Comparison of ENCODE assay signal across 30 cellular contexts in the genomic region with DNA sequence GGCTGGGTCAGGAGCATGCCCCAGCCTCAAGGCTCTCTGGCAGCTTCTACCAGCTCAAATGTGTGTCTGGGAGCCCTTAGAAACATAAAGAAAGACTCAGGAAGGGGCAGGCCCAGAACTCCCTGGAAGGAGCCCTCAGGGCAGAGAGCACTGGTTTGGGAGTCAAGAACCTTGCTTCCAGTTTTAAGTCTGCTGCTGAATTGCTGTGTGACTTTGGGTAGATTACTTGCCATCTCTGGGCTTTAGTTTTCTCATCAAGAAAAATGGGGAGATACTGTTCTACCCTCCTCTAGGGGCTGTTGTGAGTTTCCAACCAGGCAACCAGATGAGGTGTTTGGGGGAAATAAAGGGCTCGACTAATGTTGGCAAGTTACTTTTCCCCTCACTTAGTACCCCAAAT. TPM values are rescaled to one million over a fixed set of nuclear protein-coding genes. Genes with fewer than 3 reads are reported as not detected.
DNase-seq lines count a peak whose midpoint lies in the region; ATAC-seq, FAIRE-seq and TF ChIP-seq lines count a peak whose summit lies in the region.
"Had no signal": no experiment of that assay in that cellular context is flagged by ENCODE, and none has a peak within 500 bp of the region (broad histone marks: within the 10 kb centered on the region; RNA-seq: fewer than 3 reads in every experiment).

No MANE protein-coding gene starts in this region.

- H3K9ac ChIP-seq in HepG2 (ENCODE audit: insufficient read depth, low read depth, low read length) (no peak overlapping the region), H1 (replicated peaks in 1 of 4; ENCODE audit: extremely low read depth in 1 of 4, low read depth in 3 of 4, low read length in 3 of 4) (no peak overlapping the region)
- H3K9ac ChIP-seq: BLaER1 had no signal

- H3K14ac ChIP-seq in H1 (ENCODE audit: insufficient read length), result no peak overlapping the region

- no peak overlapping the region for H3K27ac ChIP-seq in HepG2 (ENCODE audit: extremely low read length, insufficient read depth, low read length)
- H3K27ac ChIP-seq in right lobe of liver, result no peak overlapping the region
- no peak overlapping the region for H3K27ac ChIP-seq in H1 (ENCODE audit: low read depth, low read length)
- H3K27ac ChIP-seq: 22Rv1, BLaER1 had no signal

- H3K4me2 ChIP-seq in HepG2 (ENCODE audit: low read depth, low read length) (no peak overlapping the region), H1 (ENCODE audit: insufficient read depth in 1 of 2, low read depth in 2 of 2, low read length in 2 of 2) (no peak overlapping the region)
- H3K4me2 ChIP-seq: BLaER1 had no signal

- in situ Hi-C loops in HepG2 (cut with HindIII; ENCODE audit: extremely low pct_ligation_motif_present, low pct_unique_long_range_greater_than_20kb), result no loop called here

- H3K36me3 ChIP-seq in HepG2 (replicated peaks in 1 of 2; ENCODE audit: control insufficient read depth in 1 of 2, insufficient read depth in 2 of 2, low read length in 2 of 2) (no peaks in the 10 kb centered on the region), right lobe of liver (no peaks in the 10 kb centered on the region), H1 (ENCODE audit: control insufficient read depth in 2 of 4, insufficient read depth in 4 of 4, low read length in 3 of 4) (no peaks in the 10 kb centered on the region)
- H3K36me3 ChIP-seq: BLaER1 had no signal

- H4K91ac ChIP-seq in H1 (replicated peaks; ENCODE audit: insufficient read length, low read length), result no peak overlapping the region

- H2BK120ac ChIP-seq in H1 (replicated peaks; ENCODE audit: low read depth, low read length), result no peak overlapping the region

- TF ChIP-seq POLR2A in HepG2 (IDR thresholded peaks at IDR 0.05; ENCODE audit: insufficient read depth in 1 of 2, low read depth in 2 of 2, low read length in 2 of 2) (no peak), right lobe of liver (IDR thresholded peaks at IDR 0.05) (no peak), H1 (IDR thresholded peaks at IDR 0.05; ENCODE audit: control extremely low read depth in 1 of 2, low read depth in 2 of 2, low read length in 2 of 2) (no peak)

- H3K18ac ChIP-seq in H1 (ENCODE audit: extremely low read depth, low read length), result no peak overlapping the region

- H3K79me1 ChIP-seq in H1 (ENCODE audit: low read depth, low read length), result no peaks in the 10 kb centered on the region

- H3K4me1 Mint-ChIP-seq in WTC11, result peaks cover 6% of the 10 kb centered on the region
- no peaks in the 10 kb centered on the region for H3K4me1 Mint-ChIP-seq in immature natural killer cell
- H3K4me1 Mint-ChIP-seq: CD14-positive monocyte; CD4-positive, alpha-beta memory T cell; CD8-positive, alpha-beta memory T cell had no signal

- H3K27me3 ChIP-seq in HepG2 (ENCODE audit: control insufficient read depth in 1 of 2, insufficient read depth in 2 of 2, low read length in 2 of 2) (no peaks in the 10 kb centered on the region; a peak in 1 of 5 replicates), right lobe of liver (no peaks in the 10 kb centered on the region), H1 (replicated peaks in 1 of 4; ENCODE audit: control insufficient read depth in 3 of 4, extremely low read depth in 1 of 4, insufficient read depth in 3 of 4, low read length in 3 of 4) (no peaks in the 10 kb centered on the region; a peak in 1 of 7 replicates)
- H3K27me3 ChIP-seq: BE2C, BLaER1 had no signal

- no peak overlapping the region for H3K4me3 ChIP-seq in HepG2 (replicated peaks in 1 of 3; ENCODE audit: insufficient read depth in 1 of 3, low read depth in 2 of 3, low read length in 3 of 3)
- no peak overlapping the region for H3K4me3 ChIP-seq in right lobe of liver
- no peak overlapping the region for H3K4me3 ChIP-seq in H1 (ENCODE audit: extremely low read depth in 1 of 4, insufficient read depth in 2 of 4, low read depth in 3 of 4, low read length in 4 of 4)
- H3K4me3 ChIP-seq: BLaER1, GM12878 had no signal

- 65% methylated on average over 1 of the region's 1 CpG for WGBS in HepG2 (ENCODE audit: low lambda C conversion rate)
- 92% methylated on average over 1 of the region's 1 CpG for WGBS in right lobe of liver (ENCODE audit: insufficient coverage, low coverage, low lambda C conversion rate, missing lambda C conversion rate)
- WGBS in H1 (ENCODE audit: extremely low coverage in 1 of 2, insufficient coverage in 1 of 2, insufficient read length in 1 of 2, insufficient replicate concordance in 2 of 2, low coverage in 1 of 2, low lambda C conversion rate in 2 of 2, missing lambda C conversion rate in 1 of 2), 2 experiments, result 64% methylated on average over 1 of the region's 1 CpG; no CpG with 5 or more reads in 1 of the 2 experiments

- CTCF ChIA-PET in HepG2 (lab: Yijun Ruan, JAX; ENCODE audit: low intra/inter-chr PET ratio, low total read pairs), result no interaction called here
- CTCF ChIA-PET in WTC11 (lab: Charles Lee), result interaction anchor here (1.0 to 4.3 kb wide), 3 partner anchors 33 to 137 kb away, joined by 3 to 22 read pairs (median 4); no protein-coding TSS in a partner anchor
- CTCF ChIA-PET in H1 (lab: Charles Lee; ENCODE audit: partially characterized antibody), result interaction anchor here (1.0 to 2.2 kb wide), 5 partner anchors 9 to 40 kb away, joined by 3 to 8 read pairs (median 4); a partner anchor contains a TSS

- H3K4me1 ChIP-seq in HepG2 (ENCODE audit: insufficient read depth, low read length), result peaks cover 15% of the 10 kb centered on the region
- no peaks in the 10 kb centered on the region for H3K4me1 ChIP-seq in right lobe of liver
- peaks cover 0 to 7% (median 1%) of the 10 kb centered on the region in 4 experiments; a peak in 4 of 7 replicates for H3K4me1 ChIP-seq in H1 (replicated peaks in 1 of 4; ENCODE audit: control insufficient read depth in 3 of 4, insufficient read depth in 4 of 4, low read length in 3 of 4)
- H3K4me1 ChIP-seq: BE2C, BLaER1 had no signal

- no peaks in the 10 kb centered on the region for H3K9me3 Mint-ChIP-seq in WTC11
- H3K9me3 Mint-ChIP-seq in immature natural killer cell, result peaks cover 0 to 1% (median 0%) of the 10 kb centered on the region in 6 donors
- H3K9me3 Mint-ChIP-seq: CD4-positive, alpha-beta memory T cell; CD8-positive, alpha-beta memory T cell had no signal

- H3K4me3 Mint-ChIP-seq in WTC11 (no peak overlapping the region), immature natural killer cell (no peak overlapping the region)
- H3K4me3 Mint-ChIP-seq: CD14-positive monocyte; CD4-positive, alpha-beta memory T cell; CD4-positive, CD25-positive, alpha-beta regulatory T cell; CD8-positive, alpha-beta memory T cell had no signal

- no peaks in the 10 kb centered on the region for H3K27me3 Mint-ChIP-seq in WTC11 (ENCODE audit: low read depth)
- peaks cover 0 to 2% (median 0%) of the 10 kb centered on the region in 3 donors for H3K27me3 Mint-ChIP-seq in immature natural killer cell (ENCODE audit: low read depth in 3 of 3)
- H3K27me3 Mint-ChIP-seq: CD4-positive, CD25-positive, alpha-beta regulatory T cell had no signal

- H2BK5ac ChIP-seq in H1 (ENCODE audit: low read depth, low read length), result no peak overlapping the region

- no peak overlapping the region for H2AK5ac ChIP-seq in H1 (ENCODE audit: low read depth, low read length)

- H3K4ac ChIP-seq in H1 (replicated peaks; ENCODE audit: insufficient read length, low read depth, low read length), result no peak overlapping the region

- H2BK15ac ChIP-seq in H1 (ENCODE audit: low read length), result no peak overlapping the region

- H3K23ac ChIP-seq in H1 (ENCODE audit: insufficient read length), result no peak overlapping the region

- H3K36me3 Mint-ChIP-seq in WTC11 (no peaks in the 10 kb centered on the region), immature natural killer cell (no peaks in the 10 kb centered on the region)
- H3K36me3 Mint-ChIP-seq: CD14-positive monocyte had no signal

- H4K8ac ChIP-seq in H1 (ENCODE audit: extremely low read depth, insufficient read depth, low read length), result no peak overlapping the region

- H4K20me1 ChIP-seq in HepG2 (ENCODE audit: insufficient read depth, low read length), result no peaks in the 10 kb centered on the region
- peaks cover 0 to 3% of the 10 kb centered on the region in 2 experiments for H4K20me1 ChIP-seq in H1 (replicated peaks in 1 of 2; ENCODE audit: control insufficient read depth in 1 of 2, insufficient read depth in 2 of 2, low read length in 2 of 2)

- POLR2A ChIA-PET in HepG2 (lab: Yijun Ruan, JAX), result no interaction called here
- POLR2A ChIA-PET in WTC11 (lab: Charles Lee), result interaction anchor here (0.8 kb wide), 1 partner anchor 32 kb away, joined by 3 read pairs; no protein-coding TSS in a partner anchor
- POLR2A ChIA-PET in H1 (lab: Charles Lee; ENCODE audit: partially characterized antibody), result no interaction called here

- H3K79me2 ChIP-seq in HepG2 (ENCODE audit: insufficient read depth, low read length), result no peaks in the 10 kb centered on the region
- H3K79me2 ChIP-seq in H1 (ENCODE audit: control insufficient read depth in 1 of 2, insufficient read depth in 2 of 2, low read length in 2 of 2), result no peaks in the 10 kb centered on the region

- ATAC-seq in HepG2, result no peak
- no peak for ATAC-seq in right lobe of liver
- ATAC-seq in WTC11, result no peak
- ATAC-seq: GM12878 had no signal

- H2BK20ac ChIP-seq in H1 (ENCODE audit: low read length), result no peak overlapping the region

- no peak for TF ChIP-seq RAD21 in HepG2 (CRISPR knock-in tag; IDR thresholded peaks at IDR 0.05)
- no peak for TF ChIP-seq RAD21 in H1 (IDR thresholded peaks at IDR 0.05 in 1 of 2, conservative IDR thresholded peaks at IDR 0.05 in 1 of 2; ENCODE audit: low read depth in 2 of 2, low read length in 2 of 2)

- TF ChIP-seq CTCF in HepG2 (CRISPR knock-in tag; IDR thresholded peaks at IDR 0.05) (no peak), right lobe of liver (IDR thresholded peaks at IDR 0.05) (no peak), WTC11 (IDR thresholded peaks at IDR 0.05) (no peak), H1 (IDR thresholded peaks at IDR 0.05; ENCODE audit: control extremely low read depth in 1 of 3, insufficient read depth in 1 of 3, low read depth in 1 of 3, low read length in 3 of 3) (no peak)

- intact Hi-C loops in HepG2 (cut with micrococcal nuclease; ENCODE audit: unreplicated experiment) (no loop called here), right lobe of liver (cut with DNase I) (no loop called here)

- no peak overlapping the region for H3K56ac ChIP-seq in H1 (replicated peaks; ENCODE audit: insufficient read length, low read depth, low read length)

- no peak overlapping the region for H2BK12ac ChIP-seq in H1 (ENCODE audit: low read depth, low read length)

- H3K9me3 ChIP-seq in HepG2 (ENCODE audit: low read length) (no peaks in the 10 kb centered on the region), right lobe of liver (no peaks in the 10 kb centered on the region), H1 (ENCODE audit: insufficient read depth in 2 of 2, low read depth in 1 of 2, low read length in 1 of 2) (no peaks in the 10 kb centered on the region)
- H3K9me3 ChIP-seq: BE2C, BLaER1 had no signal

- no peak overlapping the region for H4K5ac ChIP-seq in H1 (ENCODE audit: insufficient read length, low read depth, low read length)

- no peak for TF ChIP-seq EP300 in HepG2 (IDR thresholded peaks at IDR 0.05; ENCODE audit: low read depth in 2 of 2, low read length in 2 of 2)
- TF ChIP-seq EP300 in HepG2 (CRISPR knock-in tag; IDR thresholded peaks at IDR 0.05; ENCODE audit: borderline replicate concordance), result no peak
- no peak for TF ChIP-seq EP300 in H1 (IDR thresholded peaks at IDR 0.05; ENCODE audit: borderline replicate concordance in 1 of 2, low read depth in 2 of 2, low read length in 2 of 2)

- BruUV-seq in HepG2 (replicated peaks; lab: Mats Ljungman, UMichigan), result no TSS peak

- H3K27ac Mint-ChIP-seq in WTC11, result no peak overlapping the region
- H3K27ac Mint-ChIP-seq in immature natural killer cell, result no peak overlapping the region
- H3K27ac Mint-ChIP-seq: CD14-positive monocyte; CD4-positive, alpha-beta memory T cell; CD4-positive, CD25-positive, alpha-beta regulatory T cell; CD8-positive, alpha-beta memory T cell had no signal

- H2AFZ ChIP-seq in HepG2 (ENCODE audit: low read length) (no peak overlapping the region), H1 (ENCODE audit: low read length) (no peak overlapping the region)

- no peak for DNase-seq in HepG2 (ENCODE audit: low spot score)
- no peak for DNase-seq in right lobe of liver
- no peak for DNase-seq in WTC11 (ENCODE audit: low spot score)
- DNase-seq in H1 (ENCODE audit: low read depth in 1 of 2, low spot score in 2 of 2), result no peak
- DNase-seq in immature natural killer cell, result no peak
- no peak for DNase-seq in hypothalamus (lab: John Stamatoyannopoulos, UW)
- no peak for DNase-seq in MV-4-11 (lab: John Stamatoyannopoulos, UW)
- DNase-seq: ACHN; BE2C; C1 segment of cervical spinal cord; CD4-positive, alpha-beta memory T cell; CD4-positive, CD25-positive, alpha-beta regulatory T cell; CD8-positive, alpha-beta memory T cell; COR-L47; DMS 273 treated with DMSO at 0.1 percent for 48 hours; DMS153; DMS53; DMS79; DND-41; EL; GDM1 had no signal

- no peak for FAIRE-seq in HepG2 (lab: Jason Lieb, UNC)
- FAIRE-seq in H1 (lab: Jason Lieb, UNC), result no peak
- FAIRE-seq: GM12878, GM12892, GM18507 had no signal

- no peaks in the 10 kb centered on the region for H3K23me2 ChIP-seq in H1 (ENCODE audit: low read depth, low read length)

RNA-seq across cellular contexts. Expression of a gene that starts 8.8 kb away (rescaled TPM):
- total RNA-seq in HepG2 (2016; rRNA removed; fragmentation: Illumina TruSeq; extraction: Trizol) (not detected in 2 replicates), right lobe of liver (not detected), WTC11 (2021) (7.5 to 10.3 TPM (median 8.8 TPM) in 3 replicates)
- not detected in 2 replicates for total RNA-seq in HepG2 (2016; cell fraction: cytosol; rRNA removed; fragmentation: Illumina TruSeq; extraction: Trizol; ENCODE audit: low read depth)
- total RNA-seq in HepG2 (2016; cell fraction: insoluble cytoplasmic fraction; rRNA removed; fragmentation: Illumina TruSeq; extraction: Trizol), result not detected in 2 replicates
- not detected in 2 replicates for total RNA-seq in HepG2 (2016; cell fraction: membrane; rRNA removed; fragmentation: Illumina TruSeq; extraction: Trizol)
- not detected in 2 replicates for total RNA-seq in HepG2 (2016; cell fraction: nucleus; rRNA removed; fragmentation: Illumina TruSeq; extraction: Trizol)
- polyA plus RNA-seq in HepG2 (2011; rRNA removed) (0.04 and 0.13 TPM in 2 replicates), H1 (2011; rRNA removed) (63.1 and 73.0 TPM in 2 replicates), immature natural killer cell (not detected)
- polyA plus RNA-seq in HepG2 (2011; cell fraction: cytosol; rRNA removed), result 0.26 TPM in 1 of 2 replicates, not detected in the other
- polyA plus RNA-seq in HepG2 (2011; cell fraction: nucleus; rRNA removed), result 0.26 TPM in 1 of 2 replicates, not detected in the other
- 0.47 and 0.64 TPM in 2 replicates for polyA plus RNA-seq in HepG2 (2012)
- not detected in 2 replicates for polyA plus RNA-seq in HepG2 (2016; cell fraction: cytosol; fragmentation: Illumina TruSeq; extraction: Trizol; ENCODE audit: low read depth)
- not detected in 2 replicates for polyA plus RNA-seq in HepG2 (2016; cell fraction: insoluble cytoplasmic fraction; fragmentation: Illumina TruSeq; extraction: Trizol; ENCODE audit: low read depth)
- not detected in 2 replicates for polyA plus RNA-seq in HepG2 (2016; cell fraction: membrane; fragmentation: Illumina TruSeq; extraction: Trizol; ENCODE audit: low read depth)
- polyA plus RNA-seq in HepG2 (2016; cell fraction: nucleus; fragmentation: Illumina TruSeq; extraction: Trizol; ENCODE audit: insufficient read depth, low read depth), result not detected in 2 replicates
- not detected in 2 replicates for polyA minus RNA-seq in HepG2 (2011; rRNA and poly(A)+ RNA removed; ENCODE audit: low replicate concordance)
- not detected in 2 replicates for polyA minus RNA-seq in HepG2 (2011; cell fraction: cytosol; rRNA and poly(A)+ RNA removed)
- not detected in 2 replicates for polyA minus RNA-seq in HepG2 (2011; cell fraction: nucleus; rRNA and poly(A)+ RNA removed)
- total RNA-seq in H1 (2021; fragmentation: NEBNext Ultra II Directional; extraction: Animal tissue kit (Norgen Biotek cat#: 25700)), result 8.5 and 9.8 TPM in 2 replicates
- polyA plus RNA-seq in H1 (2011; cell fraction: cytosol; rRNA removed), result 35.7 TPM
- polyA plus RNA-seq in H1 (2011; cell fraction: nucleus; rRNA removed), result 31.2 TPM
- 10.6 to 23.5 TPM (median 20.3 TPM) in 4 replicates for polyA plus RNA-seq in H1 (2012, experiment 1 of 2)
- 11.6 TPM for polyA plus RNA-seq in H1 (2012, experiment 2 of 2)
- 5.8 TPM for polyA plus RNA-seq in H1 (2013, experiment 1 of 2)
- 5.9 TPM for polyA plus RNA-seq in H1 (2013, experiment 2 of 2)
- 9.1 and 13.0 TPM in 2 replicates for polyA minus RNA-seq in H1 (2011; rRNA and poly(A)+ RNA removed)
- polyA minus RNA-seq in H1 (2011; cell fraction: cytosol; rRNA and poly(A)+ RNA removed), result 8.4 TPM
- polyA minus RNA-seq in H1 (2011; cell fraction: nucleus; rRNA and poly(A)+ RNA removed), result 8.1 TPM
- total RNA-seq: A172; CD4-positive, alpha-beta memory T cell; CD4-positive, CD25-positive, alpha-beta regulatory T cell; CD8-positive, alpha-beta memory T cell; G401; GM12878 had no signal
- polyA plus RNA-seq: AG04450; CD14-positive monocyte; CD8-positive, alpha-beta memory T cell had no signal

RNA-seq across cellular contexts. Expression of a gene that starts 45.4 kb away (rescaled TPM):
- total RNA-seq in HepG2 (2016; rRNA removed; fragmentation: Illumina TruSeq; extraction: Trizol), result 71.2 and 92.8 TPM in 2 replicates
- total RNA-seq in HepG2 (2016; cell fraction: cytosol; rRNA removed; fragmentation: Illumina TruSeq; extraction: Trizol; ENCODE audit: low read depth), result 47.2 and 53.9 TPM in 2 replicates
- total RNA-seq in HepG2 (2016; cell fraction: insoluble cytoplasmic fraction; rRNA removed; fragmentation: Illumina TruSeq; extraction: Trizol), result 68.4 and 97.8 TPM in 2 replicates
- 55.7 and 63.5 TPM in 2 replicates for total RNA-seq in HepG2 (2016; cell fraction: membrane; rRNA removed; fragmentation: Illumina TruSeq; extraction: Trizol)
- 43.8 and 44.3 TPM in 2 replicates for total RNA-seq in HepG2 (2016; cell fraction: nucleus; rRNA removed; fragmentation: Illumina TruSeq; extraction: Trizol)
- 67.0 and 71.5 TPM in 2 replicates for polyA plus RNA-seq in HepG2 (2011; rRNA removed)
- 45.9 and 56.3 TPM in 2 replicates for polyA plus RNA-seq in HepG2 (2011; cell fraction: cytosol; rRNA removed)
- polyA plus RNA-seq in HepG2 (2011; cell fraction: nucleus; rRNA removed), result 61.9 and 63.0 TPM in 2 replicates
- 47.9 and 61.6 TPM in 2 replicates for polyA plus RNA-seq in HepG2 (2012)
- polyA plus RNA-seq in HepG2 (2016; cell fraction: cytosol; fragmentation: Illumina TruSeq; extraction: Trizol; ENCODE audit: low read depth), result 20.0 and 20.3 TPM in 2 replicates
- polyA plus RNA-seq in HepG2 (2016; cell fraction: insoluble cytoplasmic fraction; fragmentation: Illumina TruSeq; extraction: Trizol; ENCODE audit: low read depth), result 76.4 and 82.6 TPM in 2 replicates
- polyA plus RNA-seq in HepG2 (2016; cell fraction: membrane; fragmentation: Illumina TruSeq; extraction: Trizol; ENCODE audit: low read depth), result 22.2 and 23.0 TPM in 2 replicates
- 77.5 and 79.8 TPM in 2 replicates for polyA plus RNA-seq in HepG2 (2016; cell fraction: nucleus; fragmentation: Illumina TruSeq; extraction: Trizol; ENCODE audit: insufficient read depth, low read depth)
- 42.9 and 49.7 TPM in 2 replicates for polyA minus RNA-seq in HepG2 (2011; rRNA and poly(A)+ RNA removed; ENCODE audit: low replicate concordance)
- 32.4 and 37.8 TPM in 2 replicates for polyA minus RNA-seq in HepG2 (2011; cell fraction: cytosol; rRNA and poly(A)+ RNA removed)
- 18.4 and 28.8 TPM in 2 replicates for polyA minus RNA-seq in HepG2 (2011; cell fraction: nucleus; rRNA and poly(A)+ RNA removed)
- total RNA-seq in right lobe of liver, result 10 to 100 TPM; 13.0 to 20.4 (median 17.3) TPM
- total RNA-seq in WTC11 (2021), result 21.4 to 24.3 TPM (median 21.8 TPM) in 3 replicates
- 31.6 and 31.8 TPM in 2 replicates for total RNA-seq in H1 (2021; fragmentation: NEBNext Ultra II Directional; extraction: Animal tissue kit (Norgen Biotek cat#: 25700))
- 13.9 and 24.5 TPM in 2 replicates for polyA plus RNA-seq in H1 (2011; rRNA removed)
- polyA plus RNA-seq in H1 (2011; cell fraction: cytosol; rRNA removed), result 24.7 TPM
- 18.7 TPM for polyA plus RNA-seq in H1 (2011; cell fraction: nucleus; rRNA removed)
- 25.9 to 30.5 TPM (median 28.5 TPM) in 4 replicates for polyA plus RNA-seq in H1 (2012, experiment 1 of 2)
- polyA plus RNA-seq in H1 (2012, experiment 2 of 2), result 12.5 TPM
- polyA plus RNA-seq in H1 (2013, experiment 1 of 2), result 19.9 TPM
- 18.5 TPM for polyA plus RNA-seq in H1 (2013, experiment 2 of 2)
- polyA minus RNA-seq in H1 (2011; rRNA and poly(A)+ RNA removed), result 45.8 and 49.1 TPM in 2 replicates
- 18.6 TPM for polyA minus RNA-seq in H1 (2011; cell fraction: cytosol; rRNA and poly(A)+ RNA removed)
- 16.0 TPM for polyA minus RNA-seq in H1 (2011; cell fraction: nucleus; rRNA and poly(A)+ RNA removed)
- 10 to 100 TPM; 37.9 to 61.4 (median 55.1) TPM for polyA plus RNA-seq in immature natural killer cell

RNA-seq across cellular contexts. Expression of a gene that starts 55.1 kb away (rescaled TPM):
- total RNA-seq in HepG2 (2016; rRNA removed; fragmentation: Illumina TruSeq; extraction: Trizol), result 13.6 and 24.5 TPM in 2 replicates
- total RNA-seq in HepG2 (2016; cell fraction: cytosol; rRNA removed; fragmentation: Illumina TruSeq; extraction: Trizol; ENCODE audit: low read depth), result 2.8 and 2.9 TPM in 2 replicates
- 13.1 and 24.2 TPM in 2 replicates for total RNA-seq in HepG2 (2016; cell fraction: insoluble cytoplasmic fraction; rRNA removed; fragmentation: Illumina TruSeq; extraction: Trizol)
- 8.8 and 10.2 TPM in 2 replicates for total RNA-seq in HepG2 (2016; cell fraction: membrane; rRNA removed; fragmentation: Illumina TruSeq; extraction: Trizol)
- 20.0 and 25.7 TPM in 2 replicates for total RNA-seq in HepG2 (2016; cell fraction: nucleus; rRNA removed; fragmentation: Illumina TruSeq; extraction: Trizol)
- 9.6 and 10.4 TPM in 2 replicates for polyA plus RNA-seq in HepG2 (2011; rRNA removed)
- 7.7 and 12.9 TPM in 2 replicates for polyA plus RNA-seq in HepG2 (2011; cell fraction: cytosol; rRNA removed)
- polyA plus RNA-seq in HepG2 (2011; cell fraction: nucleus; rRNA removed), result 10.1 and 10.7 TPM in 2 replicates
- polyA plus RNA-seq in HepG2 (2012), result 18.0 and 19.6 TPM in 2 replicates
- 2.4 TPM in 2 replicates for polyA plus RNA-seq in HepG2 (2016; cell fraction: cytosol; fragmentation: Illumina TruSeq; extraction: Trizol; ENCODE audit: low read depth)
- 10.6 and 10.9 TPM in 2 replicates for polyA plus RNA-seq in HepG2 (2016; cell fraction: insoluble cytoplasmic fraction; fragmentation: Illumina TruSeq; extraction: Trizol; ENCODE audit: low read depth)
- 4.4 and 4.9 TPM in 2 replicates for polyA plus RNA-seq in HepG2 (2016; cell fraction: membrane; fragmentation: Illumina TruSeq; extraction: Trizol; ENCODE audit: low read depth)
- polyA plus RNA-seq in HepG2 (2016; cell fraction: nucleus; fragmentation: Illumina TruSeq; extraction: Trizol; ENCODE audit: insufficient read depth, low read depth), result 33.0 and 34.7 TPM in 2 replicates
- polyA minus RNA-seq in HepG2 (2011; rRNA and poly(A)+ RNA removed; ENCODE audit: low replicate concordance), result 11.7 and 21.7 TPM in 2 replicates
- 10.1 and 13.8 TPM in 2 replicates for polyA minus RNA-seq in HepG2 (2011; cell fraction: cytosol; rRNA and poly(A)+ RNA removed)
- polyA minus RNA-seq in HepG2 (2011; cell fraction: nucleus; rRNA and poly(A)+ RNA removed), result 6.7 and 9.0 TPM in 2 replicates
- total RNA-seq in right lobe of liver, result 1 to 10 TPM; 3.6 to 8.0 (median 6.4) TPM
- 2.0 to 2.5 TPM (median 2.4 TPM) in 3 replicates for total RNA-seq in WTC11 (2021)
- 2.0 and 2.1 TPM in 2 replicates for total RNA-seq in H1 (2021; fragmentation: NEBNext Ultra II Directional; extraction: Animal tissue kit (Norgen Biotek cat#: 25700))
- 1.1 and 1.2 TPM in 2 replicates for polyA plus RNA-seq in H1 (2011; rRNA removed)
- polyA plus RNA-seq in H1 (2011; cell fraction: cytosol; rRNA removed), result 1.1 TPM
- 1.9 TPM for polyA plus RNA-seq in H1 (2011; cell fraction: nucleus; rRNA removed)
- 1.3 to 1.7 TPM (median 1.6 TPM) in 4 replicates for polyA plus RNA-seq in H1 (2012, experiment 1 of 2)
- polyA plus RNA-seq in H1 (2012, experiment 2 of 2), result 1.5 TPM
- 2.0 TPM for polyA plus RNA-seq in H1 (2013, experiment 1 of 2)
- polyA plus RNA-seq in H1 (2013, experiment 2 of 2), result 2.5 TPM
- 1.5 and 2.8 TPM in 2 replicates for polyA minus RNA-seq in H1 (2011; rRNA and poly(A)+ RNA removed)
- polyA minus RNA-seq in H1 (2011; cell fraction: cytosol; rRNA and poly(A)+ RNA removed), result 1.1 TPM
- 1.2 TPM for polyA minus RNA-seq in H1 (2011; cell fraction: nucleus; rRNA and poly(A)+ RNA removed)
- under 1 TPM; 0.15 to 0.89 (median 0.40) TPM for polyA plus RNA-seq in immature natural killer cell
